8 cellular contexts compared by ENCODE assay signal in genomic region chr12:48815281-48816110, GRCh38. TPM values are rescaled to one million over a fixed set of nuclear protein-coding genes. Genes with fewer than 3 reads are reported as not detected.
DNase-seq lines count a peak whose midpoint lies in the region; ATAC-seq, FAIRE-seq and TF ChIP-seq lines count a peak whose summit lies in the region.

No MANE protein-coding gene starts in this region.

- peaks cover 25% of the 10 kb centered on the region for H3K4me1 Mint-ChIP-seq in activated T-helper 2 cell treated with anti-CD3 and anti-CD28 coated beads, Interferon-gamma antibody, Interleukin-2, Interleukin-4, amounts not matched to agents 10 μg/mL and 5 μg/mL and 100 μg/mL, durations not matched to agents 14 hours and 24 hours and 36 hours (ENCODE audit: low read depth)
- peaks cover 30 to 36% of the 10 kb centered on the region in 2 donors for H3K4me1 Mint-ChIP-seq in natural killer cell treated with Interleukin-12 subunit alpha and Interleukin-12 subunit beta and Interleukin-15 and Interleukin-18, amount 100 ng/mL, for 72 hours (ENCODE audit: low read depth in 2 of 2)

- H3K36me3 Mint-ChIP-seq in activated T-helper 2 cell treated with anti-CD3 and anti-CD28 coated beads, Interferon-gamma antibody, Interleukin-2, Interleukin-4, amounts not matched to agents 10 μg/mL and 5 μg/mL and 100 μg/mL, durations not matched to agents 14 hours and 24 hours and 36 hours (ENCODE audit: low read depth) = no peaks in the 10 kb centered on the region
- H3K36me3 Mint-ChIP-seq in natural killer cell treated with Interleukin-12 subunit alpha and Interleukin-12 subunit beta and Interleukin-15 and Interleukin-18, amount 100 ng/mL, for 72 hours = no peaks in the 10 kb centered on the region

- no peaks in the 10 kb centered on the region for H3K27me3 ChIP-seq in BLaER1 treated with 17β-estradiol and CSF1 and Interleukin-3, amounts not matched to agents 10 nM and 100 nM
- peaks cover 10% of the 10 kb centered on the region for H3K27me3 ChIP-seq in HL-60 (ENCODE audit: insufficient read depth, poor library complexity, severe bottlenecking)

- H3K27ac ChIP-seq in BLaER1 treated with 17β-estradiol and CSF1 and Interleukin-3, amounts not matched to agents 10 nM and 100 nM = peak overlapping the region; percentile 76 to 90 (median 84)
- H3K27ac ChIP-seq in HL-60 (replicated peaks) = peak overlapping the region; percentile 80

- intact Hi-C loops in activated T-helper 2 cell treated with anti-CD3 and anti-CD28 coated beads, Interferon-gamma antibody, Interleukin-2, Interleukin-4, amounts not matched to agents 10 μg/mL and 5 μg/mL and 100 μg/mL, durations not matched to agents 14 hours and 24 hours and 36 hours (cut with micrococcal nuclease) = no loop called here

- DNase-seq in HL-60 (ENCODE audit: low read depth in 1 of 2, low spot score in 1 of 2) = peak; percentile 84 to 91
- peak; percentile 94 for DNase-seq in NCI-H82 (lab: John Stamatoyannopoulos, UW)
- peak; percentile 20 for DNase-seq in activated T-helper 2 cell treated with anti-CD3 and anti-CD28 coated beads, Interferon-gamma antibody, Interleukin-2, Interleukin-4, amounts not matched to agents 10 μg/mL and 5 μg/mL and 100 μg/mL, durations not matched to agents 14 hours and 24 hours and 36 hours (ENCODE audit: low spot score)
- DNase-seq in fibroblast of villous mesenchyme (ENCODE audit: low read depth) = peak; percentile 84
- DNase-seq in natural killer cell treated with Interleukin-12 subunit alpha and Interleukin-12 subunit beta and Interleukin-15 and Interleukin-18, amount 100 ng/mL, for 72 hours (ENCODE audit: low spot score) = no peak
- DNase-seq in urothelium cell line (ENCODE audit: low spot score) = peak; percentile 87

- H3K27me3 Mint-ChIP-seq in activated T-helper 2 cell treated with anti-CD3 and anti-CD28 coated beads, Interferon-gamma antibody, Interleukin-2, Interleukin-4, amounts not matched to agents 10 μg/mL and 5 μg/mL and 100 μg/mL, durations not matched to agents 14 hours and 24 hours and 36 hours (ENCODE audit: low read depth) = peaks cover 26% of the 10 kb centered on the region
- peaks cover 0 to 9% of the 10 kb centered on the region in 2 donors for H3K27me3 Mint-ChIP-seq in natural killer cell treated with Interleukin-12 subunit alpha and Interleukin-12 subunit beta and Interleukin-15 and Interleukin-18, amount 100 ng/mL, for 72 hours

- peak overlapping the region; percentile 93 to 100 (median 99) for H3K4me2 ChIP-seq in BLaER1 treated with 17β-estradiol and CSF1 and Interleukin-3, amounts not matched to agents 10 nM and 100 nM

- peak overlapping the region; percentile 85 for H3K4me3 Mint-ChIP-seq in activated T-helper 2 cell treated with anti-CD3 and anti-CD28 coated beads, Interferon-gamma antibody, Interleukin-2, Interleukin-4, amounts not matched to agents 10 μg/mL and 5 μg/mL and 100 μg/mL, durations not matched to agents 14 hours and 24 hours and 36 hours (ENCODE audit: low read depth)
- peak overlapping the region; percentile 94 for H3K4me3 Mint-ChIP-seq in natural killer cell treated with Interleukin-12 subunit alpha and Interleukin-12 subunit beta and Interleukin-15 and Interleukin-18, amount 100 ng/mL, for 72 hours

- peaks cover 50 to 63% (median 57%) of the 10 kb centered on the region in 10 experiments for H3K4me1 ChIP-seq in BLaER1 treated with 17β-estradiol and CSF1 and Interleukin-3, amounts not matched to agents 10 nM and 100 nM

- no peaks in the 10 kb centered on the region; a peak in 1 of 22 replicates for H3K36me3 ChIP-seq in BLaER1 treated with 17β-estradiol and CSF1 and Interleukin-3, amounts not matched to agents 10 nM and 100 nM

- peak; percentile 7 for ATAC-seq in GM19025 (IDR thresholded peaks at IDR 0.05; ENCODE audit: low read depth, unreplicated experiment)
- ATAC-seq in natural killer cell treated with Interleukin-12 subunit alpha and Interleukin-12 subunit beta and Interleukin-15 and Interleukin-18, amount 100 ng/mL, for 72 hours = peak; percentile 25 to 33

- H3K9me3 Mint-ChIP-seq in activated T-helper 2 cell treated with anti-CD3 and anti-CD28 coated beads, Interferon-gamma antibody, Interleukin-2, Interleukin-4, amounts not matched to agents 10 μg/mL and 5 μg/mL and 100 μg/mL, durations not matched to agents 14 hours and 24 hours and 36 hours = no peaks in the 10 kb centered on the region
- no peaks in the 10 kb centered on the region for H3K9me3 Mint-ChIP-seq in natural killer cell treated with Interleukin-12 subunit alpha and Interleukin-12 subunit beta and Interleukin-15 and Interleukin-18, amount 100 ng/mL, for 72 hours

- peak overlapping the region; percentile 71 to 91 (median 80) for H3K4me3 ChIP-seq in BLaER1 treated with 17β-estradiol and CSF1 and Interleukin-3, amounts not matched to agents 10 nM and 100 nM
- peak overlapping the region; percentile 82 for H3K4me3 ChIP-seq in HL-60 (replicated peaks; ENCODE audit: insufficient read depth, low read length)
- peak overlapping the region; percentile 81 for H3K4me3 ChIP-seq in fibroblast of villous mesenchyme (ENCODE audit: low read depth, low read length)

- H3K9ac ChIP-seq in BLaER1 treated with 17β-estradiol and CSF1 and Interleukin-3, amounts not matched to agents 10 nM and 100 nM = peak overlapping the region; percentile 80 to 90 (median 87)

- peaks cover 0 to 26% (median 15%) of the 10 kb centered on the region in 11 experiments; a peak in 8 of 22 replicates for H4K20me1 ChIP-seq in BLaER1 treated with 17β-estradiol and CSF1 and Interleukin-3, amounts not matched to agents 10 nM and 100 nM

- no peaks in the 10 kb centered on the region for H3K9me3 ChIP-seq in BLaER1 treated with 17β-estradiol and CSF1 and Interleukin-3, amounts not matched to agents 10 nM and 100 nM (replicated peaks in 1 of 11)

- H3K27ac Mint-ChIP-seq in activated T-helper 2 cell treated with anti-CD3 and anti-CD28 coated beads, Interferon-gamma antibody, Interleukin-2, Interleukin-4, amounts not matched to agents 10 μg/mL and 5 μg/mL and 100 μg/mL, durations not matched to agents 14 hours and 24 hours and 36 hours = peak overlapping the region; percentile 48
- peak overlapping the region; percentile 30 to 78 for H3K27ac Mint-ChIP-seq in natural killer cell treated with Interleukin-12 subunit alpha and Interleukin-12 subunit beta and Interleukin-15 and Interleukin-18, amount 100 ng/mL, for 72 hours

- TF ChIP-seq CTCF in HL-60 (IDR thresholded peaks at IDR 0.05; ENCODE audit: insufficient read depth, low read length) = no peak
- no peak for TF ChIP-seq CTCF in fibroblast of villous mesenchyme (IDR thresholded peaks at IDR 0.05; ENCODE audit: insufficient read depth, low read depth, low read length)

- peak; percentile 84 for FAIRE-seq in urothelium cell line (lab: Jason Lieb, UNC)

RNA-seq across cellular contexts. Expression of gene CACNB3, which starts 2.8 kb away (rescaled TPM):
- 11.5 and 13.1 TPM in 2 replicates for total RNA-seq in activated T-helper 2 cell treated with anti-CD3 and anti-CD28 coated beads, Interferon-gamma antibody, Interleukin-2, Interleukin-4, amounts not matched to agents 10 μg/mL and 5 μg/mL and 100 μg/mL, durations not matched to agents 14 hours and 24 hours and 36 hours
- 29.8 and 30.3 TPM in 2 replicates for total RNA-seq in fibroblast of villous mesenchyme
- 10 to 100 TPM in 1 of 2 donors, 1 to 10 TPM in 1; 6.9 to 10.7 TPM for total RNA-seq in natural killer cell treated with Interleukin-12 subunit alpha and Interleukin-12 subunit beta and Interleukin-15 and Interleukin-18, amount 100 ng/mL, for 72 hours

RNA-seq across cellular contexts. Expression of gene ADCY6, which starts 26.6 kb away (rescaled TPM):
- total RNA-seq in activated T-helper 2 cell treated with anti-CD3 and anti-CD28 coated beads, Interferon-gamma antibody, Interleukin-2, Interleukin-4, amounts not matched to agents 10 μg/mL and 5 μg/mL and 100 μg/mL, durations not matched to agents 14 hours and 24 hours and 36 hours = 0.39 and 0.55 TPM in 2 replicates
- 39.6 and 47.1 TPM in 2 replicates for total RNA-seq in fibroblast of villous mesenchyme
- under 1 TPM; 0.22 to 0.40 TPM for total RNA-seq in natural killer cell treated with Interleukin-12 subunit alpha and Interleukin-12 subunit beta and Interleukin-15 and Interleukin-18, amount 100 ng/mL, for 72 hours

RNA-seq across cellular contexts. Expression of gene DDX23, which starts 36.5 kb away (rescaled TPM):
- 114 and 124 TPM in 2 replicates for total RNA-seq in activated T-helper 2 cell treated with anti-CD3 and anti-CD28 coated beads, Interferon-gamma antibody, Interleukin-2, Interleukin-4, amounts not matched to agents 10 μg/mL and 5 μg/mL and 100 μg/mL, durations not matched to agents 14 hours and 24 hours and 36 hours
- total RNA-seq in fibroblast of villous mesenchyme = 51.9 and 64.3 TPM in 2 replicates
- total RNA-seq in natural killer cell treated with Interleukin-12 subunit alpha and Interleukin-12 subunit beta and Interleukin-15 and Interleukin-18, amount 100 ng/mL, for 72 hours = 100 to 1,000 TPM; 131 to 162 TPM

RNA-seq across cellular contexts. Expression of gene RND1, which starts 50.2 kb away (rescaled TPM):
- total RNA-seq in activated T-helper 2 cell treated with anti-CD3 and anti-CD28 coated beads, Interferon-gamma antibody, Interleukin-2, Interleukin-4, amounts not matched to agents 10 μg/mL and 5 μg/mL and 100 μg/mL, durations not matched to agents 14 hours and 24 hours and 36 hours = 3.5 and 4.7 TPM in 2 replicates
- under 0.01 TPM in 1 of 2 replicates, not detected in the other for total RNA-seq in fibroblast of villous mesenchyme
- 1 to 10 TPM; 3.4 to 3.7 TPM for total RNA-seq in natural killer cell treated with Interleukin-12 subunit alpha and Interleukin-12 subunit beta and Interleukin-15 and Interleukin-18, amount 100 ng/mL, for 72 hours

Comparison
In these comparisons a context has a peak if more than half of its experiments do, and no peak if none do; other contexts are left out.
1. RNA of gene ADCY6, which starts 26.6 kb away (total RNA-seq): 39.6 to 47.1 TPM in fibroblast of villous mesenchyme; 0.39 to 0.55 TPM in activated T-helper 2 cell treated with anti-CD3 and anti-CD28 coated beads, Interferon-gamma antibody, Interleukin-2, Interleukin-4, amounts not matched to agents 10 μg/mL and 5 μg/mL and 100 μg/mL, durations not matched to agents 14 hours and 24 hours and 36 hours and 0.22 to 0.40 TPM in natural killer cell treated with Interleukin-12 subunit alpha and Interleukin-12 subunit beta and Interleukin-15 and Interleukin-18, amount 100 ng/mL, for 72 hours; every median in the first group is over 10 times any median in the second.
2. Peak in every context shown above with its lines, with median percentiles within 50 percentile points of each other: H3K4me3 ChIP-seq.